ENCODE assay signal across 9 cellular contexts in genomic region chr12:121801601-121802484, GRCh38. TPM values are rescaled to one million over a fixed set of nuclear protein-coding genes. Genes with fewer than 3 reads are reported as not detected.
DNase-seq lines count a peak whose midpoint lies in the region; ATAC-seq and TF ChIP-seq lines count a peak whose summit lies in the region.
"Had no signal": no experiment of that assay in that cellular context is flagged by ENCODE, and none has a peak within 500 bp of the region (broad histone marks: within the 10 kb centered on the region; RNA-seq: fewer than 3 reads in every experiment).

No MANE protein-coding gene starts in this region.

- no peaks in the 10 kb centered on the region for H3K9me3 Mint-ChIP-seq in activated CD4-positive, alpha-beta memory T cell treated with anti-CD3 and anti-CD28 coated beads for 36 hours
- no peaks in the 10 kb centered on the region for H3K9me3 Mint-ChIP-seq in natural killer cell treated with Interleukin-12 subunit alpha and Interleukin-12 subunit beta and Interleukin-15 and Interleukin-18, amount 100 ng/mL, for 72 hours

- TF ChIP-seq POLR2A in erythroblast (IDR thresholded peaks at IDR 0.05; ENCODE audit: low read length), result no peak

- H3K4me1 Mint-ChIP-seq in activated CD4-positive, alpha-beta memory T cell treated with anti-CD3 and anti-CD28 coated beads for 36 hours (ENCODE audit: low read depth), result peaks cover 31% of the 10 kb centered on the region
- H3K4me1 Mint-ChIP-seq in natural killer cell treated with Interleukin-12 subunit alpha and Interleukin-12 subunit beta and Interleukin-15 and Interleukin-18, amount 100 ng/mL, for 72 hours (ENCODE audit: low read depth in 2 of 2), result peaks cover 48% of the 10 kb centered on the region in 2 donors

- ATAC-seq in natural killer cell treated with Interleukin-12 subunit alpha and Interleukin-12 subunit beta and Interleukin-15 and Interleukin-18, amount 100 ng/mL, for 72 hours, result no peak
- no peak for ATAC-seq in GM19023 (IDR thresholded peaks at IDR 0.05; ENCODE audit: unreplicated experiment)
- ATAC-seq in GM21737 (IDR thresholded peaks at IDR 0.05; ENCODE audit: unreplicated experiment), result no peak

- no peaks in the 10 kb centered on the region for H3K27me3 Mint-ChIP-seq in activated CD4-positive, alpha-beta memory T cell treated with anti-CD3 and anti-CD28 coated beads for 36 hours
- H3K27me3 Mint-ChIP-seq in natural killer cell treated with Interleukin-12 subunit alpha and Interleukin-12 subunit beta and Interleukin-15 and Interleukin-18, amount 100 ng/mL, for 72 hours, result no peaks in the 10 kb centered on the region

- H3K4me3 ChIP-seq in GM08714 (ENCODE audit: low read length), result peak overlapping the region; percentile 95

- H3K27ac Mint-ChIP-seq in activated CD4-positive, alpha-beta memory T cell treated with anti-CD3 and anti-CD28 coated beads for 36 hours, result peak overlapping the region; percentile 99
- peak overlapping the region; percentile 96 to 100 for H3K27ac Mint-ChIP-seq in natural killer cell treated with Interleukin-12 subunit alpha and Interleukin-12 subunit beta and Interleukin-15 and Interleukin-18, amount 100 ng/mL, for 72 hours

- intact Hi-C loops in activated CD4-positive, alpha-beta memory T cell treated with anti-CD3 and anti-CD28 coated beads for 36 hours (cut with micrococcal nuclease), result loop anchor here (1.0 kb wide), 1 partner anchor 8 kb away; no protein-coding TSS in a partner anchor

- CTCF ChIA-PET in activated CD4-positive, alpha-beta memory T cell treated with anti-CD3 and anti-CD28 coated beads for 36 hours (lab: Charles Lee), result interaction anchor here (1.1 to 18.5 kb wide), 7 partner anchors 7 to 322 kb away, joined by 3 to 856 read pairs (median 11); partner anchors contain the start of genes PSMD9, RHOF and SETD1B

- DNase-seq in NCI-H1930 (lab: John Stamatoyannopoulos, UW), result peak; percentile 24 to 55
- peak; percentile 67 for DNase-seq in activated CD4-positive, alpha-beta memory T cell treated with anti-CD3 and anti-CD28 coated beads for 36 hours
- peak; percentile 71 to 83 for DNase-seq in erythroblast (lab: John Stamatoyannopoulos, UW)
- DNase-seq in natural killer cell treated with Interleukin-12 subunit alpha and Interleukin-12 subunit beta and Interleukin-15 and Interleukin-18, amount 100 ng/mL, for 72 hours (ENCODE audit: low spot score), result no peak
- no peak for DNase-seq in A172 (ENCODE audit: low spot score)

- POLR2A ChIA-PET in activated CD4-positive, alpha-beta memory T cell treated with anti-CD3 and anti-CD28 coated beads for 36 hours (lab: Charles Lee), result interaction anchor here (0.7 to 4.2 kb wide), 10 partner anchors 8 to 1510 kb away, joined by 3 to 41 read pairs (median 4); partner anchors contain the start of genes RHOF, RNU4-2 and ZCCHC8

- peak overlapping the region; percentile 91 for H3K4me3 Mint-ChIP-seq in activated CD4-positive, alpha-beta memory T cell treated with anti-CD3 and anti-CD28 coated beads for 36 hours
- peak overlapping the region; percentile 92 for H3K4me3 Mint-ChIP-seq in natural killer cell treated with Interleukin-12 subunit alpha and Interleukin-12 subunit beta and Interleukin-15 and Interleukin-18, amount 100 ng/mL, for 72 hours

- H3K36me3 Mint-ChIP-seq in activated CD4-positive, alpha-beta memory T cell treated with anti-CD3 and anti-CD28 coated beads for 36 hours, result peaks cover 45% of the 10 kb centered on the region
- H3K36me3 Mint-ChIP-seq in natural killer cell treated with Interleukin-12 subunit alpha and Interleukin-12 subunit beta and Interleukin-15 and Interleukin-18, amount 100 ng/mL, for 72 hours, result peaks cover 4% of the 10 kb centered on the region

RNA-seq across cellular contexts. Expression of gene SETD1B, which starts 2.0 kb away (rescaled TPM):
- 10 to 100 TPM; 14.1 to 15.2 TPM for total RNA-seq in activated CD4-positive, alpha-beta memory T cell treated with anti-CD3 and anti-CD28 coated beads for 36 hours
- 10 to 100 TPM; 27.1 to 40.8 TPM for total RNA-seq in natural killer cell treated with Interleukin-12 subunit alpha and Interleukin-12 subunit beta and Interleukin-15 and Interleukin-18, amount 100 ng/mL, for 72 hours
- 1.9 and 2.4 TPM in 2 replicates for total RNA-seq in A172 (2014; rRNA removed; shearing (Covaris generic))

RNA-seq across cellular contexts. Expression of gene RHOF, which starts 8.4 kb away (rescaled TPM):
- 100 to 1,000 TPM; 136 to 141 TPM for total RNA-seq in activated CD4-positive, alpha-beta memory T cell treated with anti-CD3 and anti-CD28 coated beads for 36 hours
- 10 to 100 TPM; 76.1 to 78.0 TPM for total RNA-seq in natural killer cell treated with Interleukin-12 subunit alpha and Interleukin-12 subunit beta and Interleukin-15 and Interleukin-18, amount 100 ng/mL, for 72 hours
- total RNA-seq in A172 (2014; rRNA removed; shearing (Covaris generic)), result 1.8 and 2.7 TPM in 2 replicates

RNA-seq across cellular contexts. Expression of gene HPD, which starts 56.8 kb away (rescaled TPM):
- total RNA-seq in activated CD4-positive, alpha-beta memory T cell treated with anti-CD3 and anti-CD28 coated beads for 36 hours, result not detected
- not detected for total RNA-seq in natural killer cell treated with Interleukin-12 subunit alpha and Interleukin-12 subunit beta and Interleukin-15 and Interleukin-18, amount 100 ng/mL, for 72 hours
- total RNA-seq in A172 (2014; rRNA removed; shearing (Covaris generic)), result 0.12 and 1.2 TPM in 2 replicates
- total RNA-seq: activated CD8-positive, alpha-beta memory T cell treated with anti-CD3 and anti-CD28 coated beads for 36 hours had no signal

Comparison
In these comparisons a context has a peak if more than half of its experiments do, and no peak if none do; other contexts are left out.
1. DNase-seq: peak in NCI-H1930 (2 of 2), activated CD4-positive, alpha-beta memory T cell treated with anti-CD3 and anti-CD28 coated beads for 36 hours (single experiment) and erythroblast (2 of 2); none in natural killer cell treated with Interleukin-12 subunit alpha and Interleukin-12 subunit beta and Interleukin-15 and Interleukin-18, amount 100 ng/mL, for 72 hours (single experiment) and A172 (single experiment).
2. RNA of gene RHOF, which starts 8.4 kb away (total RNA-seq): 136 to 141 TPM in activated CD4-positive, alpha-beta memory T cell treated with anti-CD3 and anti-CD28 coated beads for 36 hours and 76.1 to 78.0 TPM in natural killer cell treated with Interleukin-12 subunit alpha and Interleukin-12 subunit beta and Interleukin-15 and Interleukin-18, amount 100 ng/mL, for 72 hours; 1.8 to 2.7 TPM in A172; every median in the first group is over 10 times any median in the second.